Comparison of ENCODE assay signal across 1 cellular context in genomic region chr11:5683636-5684387, GRCh38.
A peak's percentile ranks its signal among the peaks of the same experiment; 100 is the strongest.
TF ChIP-seq lines count a peak whose summit lies in the region.

No MANE protein-coding gene starts in this region.

TF ChIP-seq in GM12878, 131 proteins besides CTCF, POLR2A, EP300 and RAD21:
- TF ChIP-seq SMAD5 (IDR thresholded peaks at IDR 0.05; ENCODE audit: low read depth) (peak; percentile 40; the same call in 1 of the 2 replicates), SP1 (IDR thresholded peaks at IDR 0.05; ENCODE audit: low read depth, low read length) (peak; percentile 39), ZBED1 (IDR thresholded peaks at IDR 0.05; ENCODE audit: borderline replicate concordance) (0 out of 2 replicates have a peak, but pooled peaks have one; percentile 1), POU2F2 (IDR thresholded peaks at IDR 0.05; ENCODE audit: borderline replicate concordance, low read depth, low read length) (0 out of 3 replicates have a peak, but pooled peaks have one; percentile 12), POLR2AphosphoS5 (IDR thresholded peaks at IDR 0.05; ENCODE audit: low read length) (peak; percentile 78)
